In genomic region chr22:26587991-26588613, GRCh38 we compare ENCODE assay signal across 1 cellular context.
TF ChIP-seq lines count a peak whose summit lies in the region.

No MANE protein-coding gene starts in this region.

TF ChIP-seq in K562, 482 proteins besides CTCF, POLR2A, EP300 and RAD21 (continued from another document and continues in another):
- TF ChIP-seq SMARCA4 (IDR thresholded peaks at IDR 0.05): 0 out of 2 replicates have a peak, but pooled peaks have one; percentile 21
- TF ChIP-seq PKNOX1 (IDR thresholded peaks at IDR 0.05): no peak
- TF ChIP-seq NFE2L1 (tag; IDR thresholded peaks at IDR 0.05; ENCODE audit: borderline replicate concordance, low read depth): no peak
- TF ChIP-seq HIVEP1 (CRISPR knock-in tag; IDR thresholded peaks at IDR 0.05): no peak
- TF ChIP-seq E2F8 (IDR thresholded peaks at IDR 0.05; ENCODE audit: low read depth, partially characterized antibody): no peak
- TF ChIP-seq ZNF124 (CRISPR knock-in tag; IDR thresholded peaks at IDR 0.05): no peak
- no peak for TF ChIP-seq BRD4 (IDR thresholded peaks at IDR 0.05)
- no peak for TF ChIP-seq CEBPB (tag; IDR thresholded peaks at IDR 0.05)
- TF ChIP-seq NBN (IDR thresholded peaks at IDR 0.05; ENCODE audit: low read depth): no peak
- no peak for TF ChIP-seq KLF16 (IDR thresholded peaks at IDR 0.05)
- no peak for TF ChIP-seq ATF2 (CRISPR knock-in tag; IDR thresholded peaks at IDR 0.05)
- no peak for TF ChIP-seq TCF7 (IDR thresholded peaks at IDR 0.05; ENCODE audit: borderline replicate concordance)
- no peak for TF ChIP-seq GABPB2 (CRISPR knock-in tag; conservative IDR thresholded peaks at IDR 0.05)
- no peak for TF ChIP-seq SIRT6 (IDR thresholded peaks at IDR 0.05; ENCODE audit: low read depth, low read length)
- TF ChIP-seq SAFB (IDR thresholded peaks at IDR 0.05; ENCODE audit: borderline replicate concordance, low read depth, low read length): no peak
- no peak for TF ChIP-seq ZNF217 (CRISPR knock-in tag; IDR thresholded peaks at IDR 0.05)
- no peak for TF ChIP-seq ARID3B (CRISPR knock-in tag; IDR thresholded peaks at IDR 0.05; ENCODE audit: borderline replicate concordance)
- no peak for TF ChIP-seq ETV5 (CRISPR knock-in tag; IDR thresholded peaks at IDR 0.05; ENCODE audit: low read depth)
- peak in 1 of 2 experiments; percentile 61; a peak in 2 of 4 replicates for TF ChIP-seq TRIM24 (IDR thresholded peaks at IDR 0.05)
- TF ChIP-seq TBP (optimal IDR thresholded peaks at IDR 0.05; ENCODE audit: low read depth, low read length): no peak
- TF ChIP-seq CBX2 (IDR thresholded peaks at IDR 0.05; ENCODE audit: insufficient read depth, low read length, poor library complexity, severe bottlenecking): no peak
- no peak for TF ChIP-seq XRCC4 (IDR thresholded peaks at IDR 0.05; ENCODE audit: extremely low read depth, insufficient read depth, insufficient read length)
- no peak for TF ChIP-seq DIDO1 (tag; IDR thresholded peaks at IDR 0.05; ENCODE audit: low read depth)
- no peak for TF ChIP-seq ARID4B (CRISPR knock-in tag; IDR thresholded peaks at IDR 0.05)
- TF ChIP-seq ZNF79 (CRISPR knock-in tag; IDR thresholded peaks at IDR 0.05; ENCODE audit: low read depth): no peak
- no peak for TF ChIP-seq HDGF (IDR thresholded peaks at IDR 0.05)
- no peak for TF ChIP-seq ZHX1 (conservative IDR thresholded peaks at IDR 0.05; ENCODE audit: low read length)
- no peak for TF ChIP-seq SAFB2 (IDR thresholded peaks at IDR 0.05; ENCODE audit: borderline replicate concordance, low read depth, low read length, severe bottlenecking)
- TF ChIP-seq ATF1 (CRISPR knock-in tag; IDR thresholded peaks at IDR 0.05): no peak
- no peak for TF ChIP-seq ATF1 (tag; IDR thresholded peaks at IDR 0.05)
- TF ChIP-seq ETV1 (tag; conservative IDR thresholded peaks at IDR 0.05; ENCODE audit: low read depth): no peak
- no peak for TF ChIP-seq HDAC6 (IDR thresholded peaks at IDR 0.05; ENCODE audit: low read depth, low read length)
- no peak for TF ChIP-seq MTA3 (IDR thresholded peaks at IDR 0.05; ENCODE audit: borderline replicate concordance)
- no peak for TF ChIP-seq ZNF165 (CRISPR knock-in tag; IDR thresholded peaks at IDR 0.05; ENCODE audit: borderline replicate concordance)
- no peak for TF ChIP-seq POU5F1 (IDR thresholded peaks at IDR 0.05; ENCODE audit: borderline replicate concordance, low read depth, low read length, partially characterized antibody)
- no peak for TF ChIP-seq E4F1 (CRISPR knock-in tag; IDR thresholded peaks at IDR 0.05; ENCODE audit: borderline replicate concordance)
- no peak for TF ChIP-seq SFPQ (IDR thresholded peaks at IDR 0.05; ENCODE audit: low read depth, low read length)
- no peak for TF ChIP-seq ZNF224 (CRISPR knock-in tag; IDR thresholded peaks at IDR 0.05)
- TF ChIP-seq ILF3 (IDR thresholded peaks at IDR 0.05; ENCODE audit: borderline replicate concordance): no peak
- TF ChIP-seq TOE1 (IDR thresholded peaks at IDR 0.05; ENCODE audit: borderline replicate concordance): no peak
- no peak for TF ChIP-seq TOE1 (CRISPR knock-in tag; IDR thresholded peaks at IDR 0.05; ENCODE audit: borderline replicate concordance, low read depth)
- TF ChIP-seq CHAMP1 (IDR thresholded peaks at IDR 0.05): no peak
- TF ChIP-seq MXI1 (IDR thresholded peaks at IDR 0.05; ENCODE audit: low read depth, low read length): no peak
